In the genomic region with DNA sequence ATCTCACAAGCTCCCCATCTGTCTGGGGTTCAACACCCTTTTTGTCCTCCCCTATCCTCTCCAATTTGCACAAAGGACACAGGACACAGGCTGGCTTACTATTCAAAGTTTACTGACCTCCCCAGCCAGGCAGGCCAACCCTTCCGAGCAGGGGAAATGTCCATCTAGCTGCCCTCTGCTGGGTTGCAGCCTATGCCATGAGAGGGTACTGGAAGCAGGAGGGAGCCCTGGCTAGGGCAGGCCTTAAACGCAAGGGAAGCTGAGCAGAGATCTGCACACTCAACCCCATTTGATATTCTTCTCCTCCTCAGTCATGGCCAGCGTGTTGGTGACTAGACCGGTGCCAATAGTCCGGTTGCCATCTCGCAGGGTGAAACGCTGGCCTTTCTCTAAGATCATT, we compare ENCODE assay signal across 18 cellular contexts. TPM values are rescaled to one million over a fixed set of nuclear protein-coding genes. Genes with fewer than 3 reads are reported as not detected.
DNase-seq lines count a peak whose midpoint lies in the region; ATAC-seq and TF ChIP-seq lines count a peak whose summit lies in the region.
"Had no signal": no experiment of that assay in that cellular context is flagged by ENCODE, and none has a peak within 500 bp of the region (broad histone marks: within the 10 kb centered on the region; RNA-seq: fewer than 3 reads in every experiment).

No MANE protein-coding gene starts in this region.

- H3K9me3 Mint-ChIP-seq in activated T-cell treated with anti-CD3 and anti-CD28 coated beads, Interleukin-2, amount 50 U/mL, for 4 hours, result no peaks in the 10 kb centered on the region
- no peaks in the 10 kb centered on the region for H3K9me3 Mint-ChIP-seq in CD4-positive, alpha-beta T cell
- no peaks in the 10 kb centered on the region for H3K9me3 Mint-ChIP-seq in activated T-helper 1 cell treated with anti-CD3 and anti-CD28 coated beads, Interleukin-12 subunit alpha, Interleukin-12 subunit beta, Interleukin-2, Interleukin-4 antibody, amounts not matched to agents 30 ng/mL and 10 ng/mL and 1 ng/mL, durations not matched to agents 14 hours and 24 hours and 36 hours
- no peaks in the 10 kb centered on the region for H3K9me3 Mint-ChIP-seq in endodermal cell
- H3K9me3 Mint-ChIP-seq: IgD-negative memory B cell had no signal

- H3K9me3 ChIP-seq in CD4-positive, alpha-beta T cell (ENCODE audit: control insufficient read depth, low read length), result no peaks in the 10 kb centered on the region
- no peaks in the 10 kb centered on the region for H3K9me3 ChIP-seq in endodermal cell (ENCODE audit: control insufficient read depth, low read length)
- H3K9me3 ChIP-seq in body of pancreas, result no peaks in the 10 kb centered on the region
- H3K9me3 ChIP-seq in heart left ventricle, result no peaks in the 10 kb centered on the region
- H3K9me3 ChIP-seq: BLaER1 treated with 17β-estradiol and CSF1 and Interleukin-3, amounts not matched to agents 10 nM and 100 nM; HAP-1 had no signal

- POLR2A ChIA-PET in CD4-positive, alpha-beta T cell (lab: Charles Lee), result interaction anchor here (1.1 to 1.9 kb wide), 4 partner anchors 12 to 108 kb away, joined by 3 to 7 read pairs (median 5); a partner anchor contains a TSS

- no peaks in the 10 kb centered on the region for H3K27me3 Mint-ChIP-seq in activated T-cell treated with anti-CD3 and anti-CD28 coated beads, Interleukin-2, amount 50 U/mL, for 4 hours (ENCODE audit: low read depth)
- no peaks in the 10 kb centered on the region for H3K27me3 Mint-ChIP-seq in CD4-positive, alpha-beta T cell
- no peaks in the 10 kb centered on the region for H3K27me3 Mint-ChIP-seq in activated T-helper 1 cell treated with anti-CD3 and anti-CD28 coated beads, Interleukin-12 subunit alpha, Interleukin-12 subunit beta, Interleukin-2, Interleukin-4 antibody, amounts not matched to agents 30 ng/mL and 10 ng/mL and 1 ng/mL, durations not matched to agents 14 hours and 24 hours and 36 hours (ENCODE audit: insufficient read depth)
- no peaks in the 10 kb centered on the region for H3K27me3 Mint-ChIP-seq in endodermal cell (ENCODE audit: insufficient read depth)
- H3K27me3 Mint-ChIP-seq: IgD-negative memory B cell had no signal

- H3K27me3 ChIP-seq in CD4-positive, alpha-beta T cell (ENCODE audit: control insufficient read depth, insufficient read depth, low read length), result no peaks in the 10 kb centered on the region
- H3K27me3 ChIP-seq in endodermal cell (ENCODE audit: control insufficient read depth, insufficient read depth, low read length, poor library complexity, severe bottlenecking) (no peaks in the 10 kb centered on the region), body of pancreas (no peaks in the 10 kb centered on the region), heart left ventricle (no peaks in the 10 kb centered on the region)
- H3K27me3 ChIP-seq: BLaER1 treated with 17β-estradiol and CSF1 and Interleukin-3, amounts not matched to agents 10 nM and 100 nM had no signal

- H3K27ac ChIP-seq in CD4-positive, alpha-beta T cell (ENCODE audit: low read depth, low read length), result no peak overlapping the region
- H3K27ac ChIP-seq in endodermal cell (ENCODE audit: low read depth, low read length) (no peak overlapping the region), body of pancreas (no peak overlapping the region), heart left ventricle (no peak overlapping the region)
- H3K27ac ChIP-seq: BLaER1 treated with 17β-estradiol and CSF1 and Interleukin-3, amounts not matched to agents 10 nM and 100 nM had no signal

- no peak for ATAC-seq in activated T-cell treated with anti-CD3 and anti-CD28 coated beads, Interleukin-2, amount 50 U/mL, for 4 hours
- ATAC-seq in CD4-positive, alpha-beta T cell (ENCODE audit: poor library complexity), result no peak
- no peak for ATAC-seq in body of pancreas
- no peak for ATAC-seq in heart left ventricle
- ATAC-seq: Panc1 had no signal

- 95 to 100% methylated on average over 2 to 7 of the region's 7 CpGs for WGBS in endodermal cell (ENCODE audit: insufficient coverage in 1 of 2, insufficient read length in 1 of 2), 2 experiments
- 89 to 100% methylated on average over 1 to 7 of the region's 7 CpGs for WGBS in body of pancreas, 2 donors
- 90 to 93% (median 91%) methylated on average over 7 of the region's 7 CpGs for whole genome bisulfite sequencing in heart left ventricle, 4 donors

- H3K36me3 ChIP-seq in endodermal cell (ENCODE audit: control insufficient read depth, insufficient read depth, low read length), result peaks cover 43% of the 10 kb centered on the region
- peaks cover 5 to 14% of the 10 kb centered on the region in 2 donors for H3K36me3 ChIP-seq in body of pancreas (replicated peaks in 1 of 2; ENCODE audit: insufficient read depth in 1 of 2, low read depth in 2 of 2)
- peaks cover 0 to 58% (median 47%) of the 10 kb centered on the region in 9 donors for H3K36me3 ChIP-seq in heart left ventricle

- no peak for TF ChIP-seq POLR2A in body of pancreas (IDR thresholded peaks at IDR 0.05)
- no peak for TF ChIP-seq POLR2A in heart left ventricle (IDR thresholded peaks at IDR 0.05)

- H3K27ac Mint-ChIP-seq in CD4-positive, alpha-beta T cell, result peak overlapping the region; percentile 15
- H3K27ac Mint-ChIP-seq in activated T-helper 1 cell treated with anti-CD3 and anti-CD28 coated beads, Interleukin-12 subunit alpha, Interleukin-12 subunit beta, Interleukin-2, Interleukin-4 antibody, amounts not matched to agents 30 ng/mL and 10 ng/mL and 1 ng/mL, durations not matched to agents 14 hours and 24 hours and 36 hours, result no peak overlapping the region
- no peak overlapping the region for H3K27ac Mint-ChIP-seq in endodermal cell

- no peak for TF ChIP-seq CTCF in CD4-positive, alpha-beta T cell (IDR thresholded peaks at IDR 0.05)
- TF ChIP-seq CTCF in endodermal cell (conservative IDR thresholded peaks at IDR 0.05) (no peak), body of pancreas (IDR thresholded peaks at IDR 0.05) (no peak), heart left ventricle (IDR thresholded peaks at IDR 0.05) (no peak)

- H3K4me1 Mint-ChIP-seq in activated T-cell treated with anti-CD3 and anti-CD28 coated beads, Interleukin-2, amount 50 U/mL, for 4 hours (ENCODE audit: low read depth), result peaks cover 35% of the 10 kb centered on the region
- H3K4me1 Mint-ChIP-seq in CD4-positive, alpha-beta T cell (ENCODE audit: low read depth), result peaks cover 29% of the 10 kb centered on the region
- peaks cover 17% of the 10 kb centered on the region for H3K4me1 Mint-ChIP-seq in activated T-helper 1 cell treated with anti-CD3 and anti-CD28 coated beads, Interleukin-12 subunit alpha, Interleukin-12 subunit beta, Interleukin-2, Interleukin-4 antibody, amounts not matched to agents 30 ng/mL and 10 ng/mL and 1 ng/mL, durations not matched to agents 14 hours and 24 hours and 36 hours (ENCODE audit: low read depth)
- H3K4me1 Mint-ChIP-seq in endodermal cell, result peaks cover 9% of the 10 kb centered on the region

- no peak for DNase-seq in activated T-cell treated with anti-CD3 and anti-CD28 coated beads, Interleukin-2, amount 50 U/mL, for 4 hours
- no peak for DNase-seq in activated T-cell treated with anti-CD3 and anti-CD28 coated beads for 4 hours
- DNase-seq in CD4-positive, alpha-beta T cell, result no peak
- DNase-seq in activated T-helper 1 cell treated with anti-CD3 and anti-CD28 coated beads, Interleukin-12 subunit alpha, Interleukin-12 subunit beta, Interleukin-2, Interleukin-4 antibody, amounts not matched to agents 30 ng/mL and 10 ng/mL and 1 ng/mL, durations not matched to agents 14 hours and 24 hours and 36 hours (ENCODE audit: low spot score), result no peak
- DNase-seq in endodermal cell, result peak; percentile 39
- no peak for DNase-seq in NCI-H774 (lab: John Stamatoyannopoulos, UW)
- no peak for DNase-seq in body of pancreas
- DNase-seq in heart left ventricle, result no peak
- DNase-seq: COR-L47, DMS53, NCI-H1417 treated with DMSO at 0.1 percent for 48 hours, NCI-H2029, NCI-H2171 treated with DMSO at 0.1 percent for 48 hours, NCI-H510A had no signal

- H3K4me3 Mint-ChIP-seq in activated T-cell treated with anti-CD3 and anti-CD28 coated beads, Interleukin-2, amount 50 U/mL, for 4 hours, result peak overlapping the region; percentile 28
- no peak overlapping the region for H3K4me3 Mint-ChIP-seq in CD4-positive, alpha-beta T cell
- peak overlapping the region; percentile 43 for H3K4me3 Mint-ChIP-seq in activated T-helper 1 cell treated with anti-CD3 and anti-CD28 coated beads, Interleukin-12 subunit alpha, Interleukin-12 subunit beta, Interleukin-2, Interleukin-4 antibody, amounts not matched to agents 30 ng/mL and 10 ng/mL and 1 ng/mL, durations not matched to agents 14 hours and 24 hours and 36 hours
- no peak overlapping the region for H3K4me3 Mint-ChIP-seq in endodermal cell

- peaks cover 45% of the 10 kb centered on the region for H3K36me3 Mint-ChIP-seq in activated T-cell treated with anti-CD3 and anti-CD28 coated beads, Interleukin-2, amount 50 U/mL, for 4 hours (ENCODE audit: insufficient read depth)
- peaks cover 72% of the 10 kb centered on the region for H3K36me3 Mint-ChIP-seq in CD4-positive, alpha-beta T cell (ENCODE audit: low read depth)
- peaks cover 50% of the 10 kb centered on the region for H3K36me3 Mint-ChIP-seq in activated T-helper 1 cell treated with anti-CD3 and anti-CD28 coated beads, Interleukin-12 subunit alpha, Interleukin-12 subunit beta, Interleukin-2, Interleukin-4 antibody, amounts not matched to agents 30 ng/mL and 10 ng/mL and 1 ng/mL, durations not matched to agents 14 hours and 24 hours and 36 hours (ENCODE audit: low read depth)
- peaks cover 57% of the 10 kb centered on the region for H3K36me3 Mint-ChIP-seq in endodermal cell (ENCODE audit: low read depth)

- H3K9ac ChIP-seq in endodermal cell (ENCODE audit: extremely low read depth, low read length, poor library complexity, severe bottlenecking), result no peak overlapping the region

- intact Hi-C loops in CD4-positive, alpha-beta T cell (cut with DNase I, micrococcal nuclease), result loop anchor here in 1 of 2 experiments (10.0 kb wide), 2 partner anchors 288 to 348 kb away; a partner anchor contains a TSS
- intact Hi-C loops in activated T-helper 1 cell treated with anti-CD3 and anti-CD28 coated beads, Interleukin-12 subunit alpha, Interleukin-12 subunit beta, Interleukin-2, Interleukin-4 antibody, amounts not matched to agents 30 ng/mL and 10 ng/mL and 1 ng/mL, durations not matched to agents 14 hours and 24 hours and 36 hours (cut with micrococcal nuclease), result no loop called here
- intact Hi-C loops in body of pancreas (cut with DNase I) (no loop called here), heart left ventricle (cut with DNase I) (no loop called here)

- CTCF ChIA-PET in CD4-positive, alpha-beta T cell (lab: Charles Lee), result interaction anchor here (0.6 kb wide), 1 partner anchor 235 kb away, joined by 3 read pairs; no protein-coding TSS in a partner anchor

- H3K4me1 ChIP-seq in endodermal cell (ENCODE audit: control insufficient read depth, insufficient read depth, low read length), result no peaks in the 10 kb centered on the region
- peaks cover 21% of the 10 kb centered on the region for H3K4me1 ChIP-seq in body of pancreas
- peaks cover 0 to 25% (median 18%) of the 10 kb centered on the region in 12 donors for H3K4me1 ChIP-seq in heart left ventricle

- H3K4me3 ChIP-seq in endodermal cell (ENCODE audit: low read length), result no peak overlapping the region
- H3K4me3 ChIP-seq in body of pancreas, result no peak overlapping the region
- no peak overlapping the region for H3K4me3 ChIP-seq in heart left ventricle
- H3K4me3 ChIP-seq: BLaER1 treated with 17β-estradiol and CSF1 and Interleukin-3, amounts not matched to agents 10 nM and 100 nM; HAP-1 had no signal

RNA-seq across cellular contexts. Expression of a gene that starts 3.5 kb away (rescaled TPM):
- 100 to 1,000 TPM; 459 to 515 (median 499) TPM for total RNA-seq in activated T-cell treated with anti-CD3 and anti-CD28 coated beads, Interleukin-2, amount 50 U/mL, for 4 hours
- 100 to 1,000 TPM; 102 to 103 TPM for total RNA-seq in CD4-positive, alpha-beta T cell
- 261 and 264 TPM in 2 replicates for total RNA-seq in activated T-helper 1 cell treated with anti-CD3 and anti-CD28 coated beads, Interleukin-12 subunit alpha, Interleukin-12 subunit beta, Interleukin-2, Interleukin-4 antibody, amounts not matched to agents 30 ng/mL and 10 ng/mL and 1 ng/mL, durations not matched to agents 14 hours and 24 hours and 36 hours
- total RNA-seq in endodermal cell (100 to 1,000 TPM; 158 to 165 TPM), body of pancreas (100 to 1,000 TPM in 1 of 2 donors, 10 to 100 TPM in 1; 93.4 to 103 TPM), heart left ventricle (100 to 1,000 TPM; 179 to 250 (median 225) TPM)
- 116 TPM for polyA plus RNA-seq in endodermal cell (2013, experiment 1 of 2)
- 105 TPM for polyA plus RNA-seq in endodermal cell (2013, experiment 2 of 2)
- 100 to 1,000 TPM; 281 to 384 TPM for polyA plus RNA-seq in heart left ventricle

RNA-seq across cellular contexts. Expression of a gene that starts 19.9 kb away (rescaled TPM):
- 100 to 1,000 TPM; 315 to 351 (median 325) TPM for total RNA-seq in activated T-cell treated with anti-CD3 and anti-CD28 coated beads, Interleukin-2, amount 50 U/mL, for 4 hours
- total RNA-seq in CD4-positive, alpha-beta T cell, result 100 to 1,000 TPM; 292 to 304 TPM
- 319 and 337 TPM in 2 replicates for total RNA-seq in activated T-helper 1 cell treated with anti-CD3 and anti-CD28 coated beads, Interleukin-12 subunit alpha, Interleukin-12 subunit beta, Interleukin-2, Interleukin-4 antibody, amounts not matched to agents 30 ng/mL and 10 ng/mL and 1 ng/mL, durations not matched to agents 14 hours and 24 hours and 36 hours
- 100 to 1,000 TPM; 242 to 264 TPM for total RNA-seq in endodermal cell
- 249 TPM for polyA plus RNA-seq in endodermal cell (2013, experiment 1 of 2)
- 202 TPM for polyA plus RNA-seq in endodermal cell (2013, experiment 2 of 2)
- 100 to 1,000 TPM in 1 of 2 donors, 10 to 100 TPM in 1; 40.2 to 129 TPM for total RNA-seq in body of pancreas
- 10 to 100 TPM; 33.7 to 73.9 (median 44.8) TPM for total RNA-seq in heart left ventricle
- 10 to 100 TPM; 43.5 to 48.9 TPM for polyA plus RNA-seq in heart left ventricle

RNA-seq across cellular contexts. Expression of a gene that starts 20.9 kb away (rescaled TPM):
- 10 to 100 TPM; 35.5 to 41.4 (median 41.0) TPM for total RNA-seq in activated T-cell treated with anti-CD3 and anti-CD28 coated beads, Interleukin-2, amount 50 U/mL, for 4 hours
- 10 to 100 TPM; 50.6 to 58.9 TPM for total RNA-seq in CD4-positive, alpha-beta T cell
- total RNA-seq in activated T-helper 1 cell treated with anti-CD3 and anti-CD28 coated beads, Interleukin-12 subunit alpha, Interleukin-12 subunit beta, Interleukin-2, Interleukin-4 antibody, amounts not matched to agents 30 ng/mL and 10 ng/mL and 1 ng/mL, durations not matched to agents 14 hours and 24 hours and 36 hours, result 54.2 and 56.2 TPM in 2 replicates
- total RNA-seq in endodermal cell (10 to 100 TPM; 56.5 to 63.4 TPM), body of pancreas (10 to 100 TPM; 21.5 to 77.1 TPM), heart left ventricle (10 to 100 TPM; 27.5 to 47.1 (median 34.7) TPM)
- 42.6 TPM for polyA plus RNA-seq in endodermal cell (2013, experiment 1 of 2)
- 33.7 TPM for polyA plus RNA-seq in endodermal cell (2013, experiment 2 of 2)
- polyA plus RNA-seq in heart left ventricle, result 10 to 100 TPM; 34.6 to 43.0 TPM

RNA-seq across cellular contexts. Expression of a gene that starts 35.6 kb away (rescaled TPM):
- total RNA-seq in activated T-cell treated with anti-CD3 and anti-CD28 coated beads, Interleukin-2, amount 50 U/mL, for 4 hours, result 1 to 10 TPM; 1.0 to 1.4 (median 1.4) TPM
- total RNA-seq in CD4-positive, alpha-beta T cell, result under 1 TPM; 0.56 to 0.77 TPM
- total RNA-seq in activated T-helper 1 cell treated with anti-CD3 and anti-CD28 coated beads, Interleukin-12 subunit alpha, Interleukin-12 subunit beta, Interleukin-2, Interleukin-4 antibody, amounts not matched to agents 30 ng/mL and 10 ng/mL and 1 ng/mL, durations not matched to agents 14 hours and 24 hours and 36 hours, result 2.6 and 3.3 TPM in 2 replicates
- 1 to 10 TPM; 4.7 to 7.7 TPM for total RNA-seq in endodermal cell
- 2.2 TPM for polyA plus RNA-seq in endodermal cell (2013, experiment 1 of 2)
- 3.7 TPM for polyA plus RNA-seq in endodermal cell (2013, experiment 2 of 2)
- not detected for total RNA-seq in body of pancreas
- total RNA-seq in heart left ventricle, result under 1 TPM in 5 of 9 donors, not detected in 4; 0.15 to 0.63 (median 0.52) TPM
- polyA plus RNA-seq in heart left ventricle, result under 1 TPM; 0.06 to 0.19 TPM
- polyA plus RNA-seq: IgD-negative memory B cell had no signal

Comparison
In these comparisons a context has a peak if more than half of its experiments do, and no peak if none do; other contexts are left out.
1. H3K4me3 Mint-ChIP-seq: peak in activated T-cell treated with anti-CD3 and anti-CD28 coated beads, Interleukin-2, amount 50 U/mL, for 4 hours (single experiment) and activated T-helper 1 cell treated with anti-CD3 and anti-CD28 coated beads, Interleukin-12 subunit alpha, Interleukin-12 subunit beta, Interleukin-2, Interleukin-4 antibody, amounts not matched to agents 30 ng/mL and 10 ng/mL and 1 ng/mL, durations not matched to agents 14 hours and 24 hours and 36 hours (single experiment); none in CD4-positive, alpha-beta T cell (single experiment) and endodermal cell (single experiment).